In the genomic region with DNA sequence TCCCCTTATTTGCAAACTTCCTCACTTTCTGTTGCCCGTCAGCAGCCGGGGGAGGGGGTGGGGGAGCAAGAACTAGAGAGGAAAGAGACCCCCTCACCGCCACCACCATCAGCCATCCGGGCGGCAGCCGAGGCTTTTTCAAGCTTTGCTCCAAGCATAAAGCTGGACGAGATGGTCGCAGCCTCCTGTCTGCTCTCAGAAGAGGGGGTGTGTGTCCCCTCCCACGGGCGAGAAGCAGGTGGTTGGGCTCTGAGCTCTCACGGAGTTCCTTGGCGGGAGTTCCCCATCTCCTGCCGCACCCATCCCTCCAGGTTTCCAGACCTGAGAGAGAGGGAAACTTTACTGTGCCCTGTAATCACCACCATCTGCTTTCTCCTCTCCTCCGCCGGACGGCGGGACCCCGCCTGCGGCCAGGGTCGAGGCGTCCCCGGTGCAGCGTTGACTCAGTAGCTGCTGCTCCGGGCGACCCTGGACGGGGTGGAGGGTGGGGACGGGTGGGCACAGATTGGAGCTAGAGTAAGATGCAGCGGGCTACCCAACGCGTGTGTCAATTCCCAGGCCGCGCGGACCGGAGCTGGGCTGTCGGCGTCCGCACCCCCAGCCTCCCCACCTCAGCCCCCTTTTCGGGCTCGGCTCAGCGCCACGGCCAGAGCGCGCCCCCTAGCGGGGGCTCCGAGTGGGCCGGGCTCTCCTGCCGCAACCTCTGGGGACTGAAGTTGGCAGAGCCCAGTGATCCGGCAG, we compare ENCODE assay signal across 9 cellular contexts. TPM values are rescaled to one million over a fixed set of nuclear protein-coding genes. Genes with fewer than 3 reads are reported as not detected.
A peak's percentile ranks its signal among the peaks of the same experiment; 100 is the strongest.
DNase-seq lines count a peak whose midpoint lies in the region; ATAC-seq, FAIRE-seq and TF ChIP-seq lines count a peak whose summit lies in the region.
"Had no signal": no experiment of that assay in that cellular context is flagged by ENCODE, and none has a peak within 500 bp of the region (broad histone marks: within the 10 kb centered on the region; RNA-seq: fewer than 3 reads in every experiment).

No MANE protein-coding gene starts in this region.

- H3K4me3 ChIP-seq in right cardiac atrium (ENCODE audit: low read length) (peak overlapping the region; percentile 25), right atrium auricular region (no peak overlapping the region)

- H3K27ac ChIP-seq in right cardiac atrium (ENCODE audit: low read length) (no peak overlapping the region), right atrium auricular region (no peak overlapping the region), VCaP (no peak overlapping the region)

- TF ChIP-seq CTCF in right atrium auricular region (IDR thresholded peaks at IDR 0.05), result peak in 1 of 2 donors; percentile 55
- TF ChIP-seq CTCF in VCaP (conservative IDR thresholded peaks at IDR 0.05), result peak; percentile 76

- ATAC-seq in right cardiac atrium (peak in 1 of 2 donors; percentile 36), HG03354 (IDR thresholded peaks at IDR 0.05; ENCODE audit: poor library complexity, severe bottlenecking, unreplicated experiment) (peak; percentile 72)

- no peak for TF ChIP-seq POLR2A in GM12892 (IDR thresholded peaks at IDR 0.05; ENCODE audit: low read depth, low read length)

- H3K9me3 ChIP-seq in right cardiac atrium (ENCODE audit: control insufficient read depth, low read length), result no peaks in the 10 kb centered on the region
- H3K9me3 ChIP-seq in right atrium auricular region, result no peaks in the 10 kb centered on the region

- H3K4me1 ChIP-seq in right cardiac atrium (ENCODE audit: control insufficient read depth, insufficient read depth, low read length) (peaks cover 2% of the 10 kb centered on the region), right atrium auricular region (peaks cover 0 to 11% of the 10 kb centered on the region in 2 donors)

- H3K27me3 ChIP-seq in right cardiac atrium (ENCODE audit: control insufficient read depth, insufficient read depth) (no peaks in the 10 kb centered on the region), right atrium auricular region (peaks cover 28 to 47% of the 10 kb centered on the region in 2 donors)

- DNase-seq in right cardiac atrium (peak in 2 of 3 donors; percentile 51 to 55), right atrium auricular region (ENCODE audit: low spot score) (no peak), hepatic stellate cell (ENCODE audit: low spot score) (peak; percentile 50), GM12892 (ENCODE audit: insufficient read length) (no peak), NCI-H1436 (lab: John Stamatoyannopoulos, UW) (no peak)
- peak; percentile 2 for DNase-seq in stimulated activated CD8-positive, alpha-beta memory T cell treated with anti-CD3 and anti-CD28 coated beads, Interleukin-12 subunit alpha, Interleukin-12 subunit beta, amount 100 ng/mL, for 1 hour (ENCODE audit: low read depth)

- FAIRE-seq in GM12892 (lab: Jason Lieb, UNC), result no peak
- FAIRE-seq: colon had no signal

- H3K36me3 ChIP-seq in right atrium auricular region, result no peaks in the 10 kb centered on the region

- intact Hi-C loops in right cardiac atrium (cut with DNase I), result no loop called here

- WGBS in right cardiac atrium, result 3% methylated on average over 44 of the region's 48 CpGs

RNA-seq across cellular contexts. Expression of a gene that starts 4.8 kb away (rescaled TPM):
- total RNA-seq in right cardiac atrium, result not detected
- polyA plus RNA-seq in right cardiac atrium, result not detected
- not detected for total RNA-seq in right atrium auricular region
- not detected for polyA plus RNA-seq in GM12892 (2012; ENCODE audit: missing spikeins)

Comparison
In these comparisons a context has a peak if more than half of its experiments do, and no peak if none do; other contexts are left out.
1. DNase-seq: peak in right cardiac atrium (2 of 3), hepatic stellate cell (single experiment) and stimulated activated CD8-positive, alpha-beta memory T cell treated with anti-CD3 and anti-CD28 coated beads, Interleukin-12 subunit alpha, Interleukin-12 subunit beta, amount 100 ng/mL, for 1 hour (single experiment); none in right atrium auricular region (single experiment), GM12892 (single experiment) and NCI-H1436 (single experiment).